Comparison of ENCODE assay signal across 7 cellular contexts in the genomic region with DNA sequence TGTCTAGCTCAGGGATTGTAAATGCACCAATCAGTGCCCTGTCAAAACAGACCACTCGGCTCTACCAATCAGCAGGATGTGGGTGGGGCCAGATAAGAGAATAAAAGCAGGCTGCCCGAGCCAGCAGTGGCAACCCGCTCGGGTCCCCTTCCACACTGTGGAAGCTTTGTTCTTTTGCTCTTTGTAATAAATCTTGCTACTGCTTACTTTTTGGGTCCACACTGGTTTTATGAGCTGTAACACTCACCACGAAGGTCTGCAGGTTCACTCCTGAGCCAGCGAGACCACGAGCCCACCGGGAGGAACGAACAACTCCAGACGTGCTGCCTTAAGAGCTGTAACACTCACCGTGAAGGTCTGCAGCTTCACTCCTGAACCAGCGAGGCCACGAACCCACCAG. TPM values are rescaled to one million over a fixed set of nuclear protein-coding genes. Genes with fewer than 3 reads are reported as not detected.
A peak's percentile ranks its signal among the peaks of the same experiment; 100 is the strongest.
DNase-seq lines count a peak whose midpoint lies in the region; ATAC-seq, FAIRE-seq and TF ChIP-seq lines count a peak whose summit lies in the region.
"Not testable (repeated sequence)": the region's sequence is repeated elsewhere in the genome, so short reads cannot be mapped to it uniquely, and the experiment has no call there.
"Had no signal": no experiment of that assay in that cellular context is flagged by ENCODE, and none has a peak within 500 bp of the region (broad histone marks: within the 10 kb centered on the region; RNA-seq: fewer than 3 reads in every experiment).

No MANE protein-coding gene starts in this region.

- H3K9me3 Mint-ChIP-seq in WTC11 = peaks cover 17% of the 10 kb centered on the region
- H3K9me3 Mint-ChIP-seq in neural crest cell, neural progenitor cell: not testable (repeated sequence)

- WGBS in K562 (ENCODE audit: insufficient coverage, low coverage, missing lambda C conversion rate) = 4% methylated on average over 10 of the region's 13 CpGs

- not testable (repeated sequence) for H3F3A ChIP-seq in neural progenitor cell (ENCODE audit: low read depth)

- H2AFZ ChIP-seq in K562 (ENCODE audit: low read depth, low read length); neural progenitor cell (replicated peaks): not testable (repeated sequence)

- not testable (repeated sequence) for H3K9me1 ChIP-seq in K562 (ENCODE audit: control insufficient read depth, insufficient read depth, low read length)

- H3K79me2 ChIP-seq in K562 (ENCODE audit: control insufficient read depth, insufficient read depth, low read length); neural progenitor cell (ENCODE audit: low read depth): not testable (repeated sequence)

- in situ Hi-C loops in K562 (cut with MboI) = not testable (repeated sequence)

- H3K27ac Mint-ChIP-seq in WTC11 (0 out of 2 replicates have a peak overlapping the region, but pooled peaks have one; percentile 66), neural crest cell (ENCODE audit: unreplicated experiment) (peak overlapping the region; percentile 75), neural progenitor cell (peak overlapping the region; percentile 92)

- not testable (repeated sequence) for H3K4me3 ChIP-seq in K562, neural progenitor cell

- DNase-seq in WTC11 (ENCODE audit: low spot score); K562 (ENCODE audit: extremely low read depth in 1 of 4, low spot score in 3 of 4); neural crest cell (ENCODE audit: low read depth, low spot score); neural progenitor cell (ENCODE audit: low spot score): not testable (repeated sequence)

- not testable (repeated sequence) for TF ChIP-seq EP300 in K562 (IDR thresholded peaks at IDR 0.05; ENCODE audit: low read length)

- not testable (repeated sequence) for H3K36me3 ChIP-seq in K562 (ENCODE audit: control insufficient read depth, insufficient read depth, low read length); neural progenitor cell

- intact Hi-C loops in K562 (cut with micrococcal nuclease) = not testable (repeated sequence)

- POLR2A ChIA-PET in WTC11 (lab: Charles Lee) = not testable (repeated sequence)
- POLR2A ChIA-PET in K562 (lab: Yijun Ruan, JAX) = interaction anchor here (1.0 kb wide), 1 partner anchor 299 kb away, joined by 4 read pairs; no protein-coding TSS in a partner anchor

- CTCF ChIA-PET in WTC11 (lab: Charles Lee) = interaction anchor here (0.6 to 3.5 kb wide), 4 partner anchors 15 to 143 kb away, joined by 3 to 12 read pairs (median 4); no protein-coding TSS in a partner anchor
- CTCF ChIA-PET in K562 (lab: Yijun Ruan, JAX; ENCODE audit: low intra/inter-chr PET ratio) = not testable (repeated sequence)

- not testable (repeated sequence) for H4K20me1 ChIP-seq in K562 (replicated peaks; ENCODE audit: control insufficient read depth, insufficient read depth, low read length); neural progenitor cell (ENCODE audit: low read depth)

- not testable (repeated sequence) for H3K4me1 Mint-ChIP-seq in WTC11, neural crest cell, neural progenitor cell

- H3K27me3 Mint-ChIP-seq in WTC11 (ENCODE audit: low read depth); neural crest cell (ENCODE audit: low read depth): not testable (repeated sequence)
- H3K27me3 Mint-ChIP-seq in neural progenitor cell (ENCODE audit: insufficient read depth, low read depth) = peaks cover 13% of the 10 kb centered on the region

- peaks cover 8 to 42% of the 10 kb centered on the region in 2 experiments; a peak in 4 of 5 replicates for H3K27me3 ChIP-seq in K562 (ENCODE audit: control insufficient read depth in 2 of 2, insufficient read depth in 2 of 2, low read length in 2 of 2)
- not testable (repeated sequence) for H3K27me3 ChIP-seq in neural progenitor cell

- ATAC-seq in WTC11, K562: not testable (repeated sequence)

- not testable (repeated sequence) for H3K9me3 ChIP-seq in K562 (replicated peaks; ENCODE audit: control insufficient read depth, insufficient read depth, low read depth, low read length); neural progenitor cell (ENCODE audit: low read depth)

- BruUV-seq in K562 (replicated peaks; lab: Mats Ljungman, UMichigan) = not testable (repeated sequence)

- FAIRE-seq in K562 (lab: Jason Lieb, UNC) = not testable (repeated sequence)

- not testable (repeated sequence) for H3K4me2 ChIP-seq in K562 (ENCODE audit: insufficient read depth, low read length); neural progenitor cell

- not testable (repeated sequence) for H3K9ac ChIP-seq in K562 (ENCODE audit: insufficient read depth in 1 of 2, low read depth in 2 of 2, low read length in 2 of 2); neural progenitor cell

- not testable (repeated sequence) for H3K4me1 ChIP-seq in K562 (replicated peaks in 1 of 2; ENCODE audit: control insufficient read depth in 2 of 2, insufficient read depth in 2 of 2, low read length in 2 of 2); neural progenitor cell

- peak; percentile 77; the same call in 1 of the 2 replicates for TF ChIP-seq POLR2A in K562 (conservative IDR thresholded peaks at IDR 0.05)

- not testable (repeated sequence) for H3K36me3 Mint-ChIP-seq in WTC11; neural crest cell (ENCODE audit: low read depth); neural progenitor cell

- not testable (repeated sequence) for H3K4me3 Mint-ChIP-seq in WTC11, neural crest cell, neural progenitor cell

- TF ChIP-seq CTCF in WTC11 (IDR thresholded peaks at IDR 0.05); K562 (IDR thresholded peaks at IDR 0.05 in 2 of 3, conservative IDR thresholded peaks at IDR 0.05 in 1 of 3; ENCODE audit: insufficient read depth in 2 of 3, low read depth in 1 of 3, low read length in 3 of 3); neural crest cell (conservative IDR thresholded peaks at IDR 0.05); neural progenitor cell (IDR thresholded peaks at IDR 0.05): not testable (repeated sequence)

- not testable (repeated sequence) for H3K27ac ChIP-seq in K562 (ENCODE audit: extremely low read depth, low read depth, low read length); neural progenitor cell

- not testable (repeated sequence) for TF ChIP-seq RAD21 in K562 (CRISPR knock-in tag; conservative IDR thresholded peaks at IDR 0.05 in 1 of 2, IDR thresholded peaks at IDR 0.05 in 1 of 2)

RNA-seq across cellular contexts. Expression of gene FBXO2, which starts 44.9 kb away (rescaled TPM):
- total RNA-seq in WTC11 (2021) = 58.2 to 68.2 TPM (median 63.7 TPM) in 3 replicates
- total RNA-seq in K562 (2011; cell fraction: chromatin; rRNA removed; ENCODE audit: low replicate concordance) = 0.76 and 1.9 TPM in 2 replicates
- total RNA-seq in K562 (2011; cell fraction: nucleolus; rRNA removed) = 1.7 and 1.8 TPM in 2 replicates
- 1.3 and 1.5 TPM in 2 replicates for total RNA-seq in K562 (2011; cell fraction: nucleoplasm; rRNA removed)
- total RNA-seq in K562 (2014; rRNA removed) = 1.1 and 1.9 TPM in 2 replicates
- total RNA-seq in K562 (2014; rRNA removed; fragmentation: Illumina TruSeq; extraction: Trizol) = 0.16 and 0.25 TPM in 2 replicates
- total RNA-seq in K562 (2015; rRNA removed; fragmentation: Illumina TruSeq; extraction: Trizol) = 0.22 and 0.41 TPM in 2 replicates
- 1.4 and 1.7 TPM in 2 replicates for total RNA-seq in K562 (2021)
- 1.1 and 2.8 TPM in 2 replicates for polyA plus RNA-seq in K562 (2011; rRNA removed)
- polyA plus RNA-seq in K562 (2011; cell fraction: cytosol; rRNA removed) = 2.6 and 3.2 TPM in 2 replicates
- 4.5 and 6.3 TPM in 2 replicates for polyA plus RNA-seq in K562 (2011; cell fraction: nucleus; rRNA removed)
- polyA plus RNA-seq in K562 (2012) = 1.6 and 1.8 TPM in 2 replicates
- 0.27 and 0.46 TPM in 2 replicates for polyA plus RNA-seq in K562 (2014; fragmentation: Illumina TruSeq; extraction: Trizol)
- under 1 TPM; 0.04 to 0.27 TPM for polyA plus RNA-seq in K562 (2014; fragmentation: Nextera tagmentation; extraction: Ambion mirVana)
- polyA plus RNA-seq in K562 (2014; rRNA removed) = 1.6 and 2.2 TPM in 2 replicates
- polyA minus RNA-seq in K562 (2011; rRNA and poly(A)+ RNA removed) = 0.21 and 0.48 TPM in 2 replicates
- 0.57 and 2.8 TPM in 2 replicates for polyA minus RNA-seq in K562 (2011; cell fraction: cytosol; rRNA and poly(A)+ RNA removed)
- polyA minus RNA-seq in K562 (2011; cell fraction: nucleus; rRNA and poly(A)+ RNA removed) = 0.67 and 1.4 TPM in 2 replicates
- total RNA-seq in neural crest cell = 0.30 and 0.61 TPM in 2 replicates
- total RNA-seq in neural progenitor cell (ENCODE audit: low replicate concordance) = 0.56 and 7.3 TPM in 2 replicates
- total RNA-seq: A673 had no signal
- polyA plus RNA-seq: CD14-positive monocyte had no signal

RNA-seq across cellular contexts. Expression of gene FBXO44, which starts 45.3 kb away (rescaled TPM):
- total RNA-seq in WTC11 (2021) (34.9 to 45.6 TPM (median 40.6 TPM) in 3 replicates), K562 (2014; rRNA removed) (11.6 and 14.7 TPM in 2 replicates), K562 (2014; rRNA removed; fragmentation: Illumina TruSeq; extraction: Trizol) (2.6 and 3.9 TPM in 2 replicates), K562 (2015; rRNA removed; fragmentation: Illumina TruSeq; extraction: Trizol) (6.1 and 6.7 TPM in 2 replicates), K562 (2021) (15.7 and 16.4 TPM in 2 replicates), neural crest cell (9.7 and 10.7 TPM in 2 replicates), neural progenitor cell (ENCODE audit: low replicate concordance) (5.3 and 18.2 TPM in 2 replicates)
- total RNA-seq in K562 (2011; cell fraction: chromatin; rRNA removed; ENCODE audit: low replicate concordance) = 25.1 and 57.8 TPM in 2 replicates
- total RNA-seq in K562 (2011; cell fraction: nucleolus; rRNA removed) = 47.5 and 48.8 TPM in 2 replicates
- 32.2 and 35.3 TPM in 2 replicates for total RNA-seq in K562 (2011; cell fraction: nucleoplasm; rRNA removed)
- polyA plus RNA-seq in K562 (2011; rRNA removed) (8.3 and 18.1 TPM in 2 replicates), K562 (2014; fragmentation: Illumina TruSeq; extraction: Trizol) (5.9 and 9.8 TPM in 2 replicates), K562 (2014; fragmentation: Nextera tagmentation; extraction: Ambion mirVana) (1 to 10 TPM in 1 of 2 experiments, under 1 TPM in 1; 0.69 to 1.3 TPM), K562 (2014; rRNA removed) (20.9 and 23.7 TPM in 2 replicates)
- polyA plus RNA-seq in K562 (2011; cell fraction: cytosol; rRNA removed) = 18.0 and 19.5 TPM in 2 replicates
- 93.3 and 93.5 TPM in 2 replicates for polyA plus RNA-seq in K562 (2011; cell fraction: nucleus; rRNA removed)
- polyA plus RNA-seq in K562 (2012) = 11.8 and 19.7 TPM in 2 replicates
- 5.7 and 7.3 TPM in 2 replicates for polyA minus RNA-seq in K562 (2011; rRNA and poly(A)+ RNA removed)
- 3.5 and 14.7 TPM in 2 replicates for polyA minus RNA-seq in K562 (2011; cell fraction: cytosol; rRNA and poly(A)+ RNA removed)
- 29.5 and 46.7 TPM in 2 replicates for polyA minus RNA-seq in K562 (2011; cell fraction: nucleus; rRNA and poly(A)+ RNA removed)

RNA-seq across cellular contexts. Expression of gene FBXO6, which starts 54.6 kb away (rescaled TPM):
- total RNA-seq in WTC11 (2021) = 0.74 to 1.3 TPM (median 1.1 TPM) in 3 replicates
- 3.1 and 10.3 TPM in 2 replicates for total RNA-seq in K562 (2011; cell fraction: chromatin; rRNA removed; ENCODE audit: low replicate concordance)
- 13.0 and 14.1 TPM in 2 replicates for total RNA-seq in K562 (2011; cell fraction: nucleolus; rRNA removed)
- 7.6 and 11.3 TPM in 2 replicates for total RNA-seq in K562 (2011; cell fraction: nucleoplasm; rRNA removed)
- 44.1 and 44.9 TPM in 2 replicates for total RNA-seq in K562 (2014; rRNA removed)
- 9.6 and 15.2 TPM in 2 replicates for total RNA-seq in K562 (2014; rRNA removed; fragmentation: Illumina TruSeq; extraction: Trizol)
- total RNA-seq in K562 (2015; rRNA removed; fragmentation: Illumina TruSeq; extraction: Trizol) = 23.8 and 24.5 TPM in 2 replicates
- total RNA-seq in K562 (2021) = 23.2 and 24.9 TPM in 2 replicates
- 35.2 and 64.0 TPM in 2 replicates for polyA plus RNA-seq in K562 (2011; rRNA removed)
- 96.3 and 104 TPM in 2 replicates for polyA plus RNA-seq in K562 (2011; cell fraction: cytosol; rRNA removed)
- 14.1 and 20.6 TPM in 2 replicates for polyA plus RNA-seq in K562 (2011; cell fraction: nucleus; rRNA removed)
- polyA plus RNA-seq in K562 (2012) = 26.0 and 39.2 TPM in 2 replicates
- 34.1 and 34.7 TPM in 2 replicates for polyA plus RNA-seq in K562 (2014; fragmentation: Illumina TruSeq; extraction: Trizol)
- 10 to 100 TPM; 10.6 to 16.4 TPM for polyA plus RNA-seq in K562 (2014; fragmentation: Nextera tagmentation; extraction: Ambion mirVana)
- 45.8 and 49.6 TPM in 2 replicates for polyA plus RNA-seq in K562 (2014; rRNA removed)
- polyA minus RNA-seq in K562 (2011; rRNA and poly(A)+ RNA removed) = 15.9 and 20.2 TPM in 2 replicates
- 14.4 and 33.6 TPM in 2 replicates for polyA minus RNA-seq in K562 (2011; cell fraction: cytosol; rRNA and poly(A)+ RNA removed)
- polyA minus RNA-seq in K562 (2011; cell fraction: nucleus; rRNA and poly(A)+ RNA removed) = 6.2 and 9.4 TPM in 2 replicates
- total RNA-seq in neural crest cell = 1.2 and 1.5 TPM in 2 replicates
- 1.2 and 1.7 TPM in 2 replicates for total RNA-seq in neural progenitor cell (ENCODE audit: low replicate concordance)
- total RNA-seq: A172 had no signal
